In the genomic region with DNA sequence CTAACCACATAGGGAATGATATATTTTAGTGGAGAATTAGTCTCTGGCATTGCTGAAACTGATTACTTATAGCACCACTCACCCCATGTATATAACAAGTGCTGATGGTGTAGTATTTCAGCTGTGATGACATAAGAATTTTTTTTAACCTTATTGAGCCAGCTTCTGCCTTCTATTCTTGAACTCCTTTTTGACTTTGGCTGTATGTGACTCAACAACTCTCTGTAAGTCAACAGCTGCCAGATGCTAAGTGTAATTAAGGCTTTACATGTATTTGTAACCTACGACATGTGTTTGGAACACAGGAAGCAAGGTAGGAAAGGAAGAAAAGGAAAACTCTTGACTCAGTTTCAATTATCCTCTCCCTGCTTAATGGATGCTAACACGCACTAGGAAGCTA, we compare ENCODE assay signal across 20 cellular contexts.
"Had no signal": no experiment of that assay in that cellular context is flagged by ENCODE, and none has a peak within 500 bp of the region (broad histone marks: within the 10 kb centered on the region; RNA-seq: fewer than 3 reads in every experiment).

No MANE protein-coding gene starts in this region.

- H3K4me2 ChIP-seq: neural progenitor cell had no signal

- H3K4me3 ChIP-seq: coronary artery, esophagus squamous epithelium, gastrocnemius medialis, lung, neural progenitor cell, right lobe of liver, testis, tibial artery, upper lobe of left lung had no signal

- H3K9ac ChIP-seq: neural progenitor cell, parathyroid adenoma had no signal

- DNase-seq: dermis blood vessel endothelial cell; effector memory CD4-positive, alpha-beta T cell; erythroblast; esophagus squamous epithelium; gastrocnemius medialis; head of caudate nucleus; naive B cell; right lobe of liver; stimulated activated CD4-positive, alpha-beta T cell treated with anti-CD3 and anti-CD28 coated beads, Interleukin-2, amount 100 ng/mL, for 24 hours; stimulated activated CD4-positive, alpha-beta T cell treated with anti-CD3 and anti-CD28 coated beads, Interleukin-4, amount 100 ng/mL, for 24 hours; stimulated activated naive CD8-positive, alpha-beta T cell treated with anti-CD3 and anti-CD28 coated beads, Interleukin-15, Interleukin-2, amounts not matched to agents 100 U/mL and 50 U/mL, for 24 hours; substantia nigra; testis; tibial artery; upper lobe of left lung had no signal

- H3K9me3 ChIP-seq: gastrocnemius medialis, right lobe of liver, testis had no signal

- H3K36me3 ChIP-seq: esophagus squamous epithelium, gastrocnemius medialis, right lobe of liver, tibial artery, upper lobe of left lung had no signal

- ATAC-seq: gastrocnemius medialis; right lobe of liver; stimulated activated memory B cell treated with anti-CD40 and anti-IgM and Interleukin-4, amounts not matched to agents 10 μg/mL and 1 μg/mL and 100 μg/mL, for 72 hours; stimulated activated naive CD8-positive, alpha-beta T cell treated with anti-CD3 and anti-CD28 coated beads, Interleukin-15, Interleukin-2, amounts not matched to agents 100 U/mL and 50 U/mL, for 24 hours had no signal

- H3K27ac ChIP-seq: coronary artery, esophagus squamous epithelium, gastrocnemius medialis, neural progenitor cell, parathyroid adenoma, right lobe of liver, testis, tibial artery, upper lobe of left lung had no signal

- H3K79me2 ChIP-seq: parathyroid adenoma had no signal

- H2AFZ ChIP-seq: neural progenitor cell, parathyroid adenoma had no signal

- H3K27me3 ChIP-seq: esophagus squamous epithelium, gastrocnemius medialis, neural progenitor cell, right lobe of liver, testis, tibial artery, upper lobe of left lung had no signal

- H3K4me1 ChIP-seq: esophagus squamous epithelium, gastrocnemius medialis, parathyroid adenoma, right lobe of liver, testis, tibial artery, upper lobe of left lung had no signal
